In genomic region chr11:65637794-65638317, GRCh38 we compare ENCODE assay signal across 1 cellular context.
A peak's percentile ranks its signal among the peaks of the same experiment; 100 is the strongest.
TF ChIP-seq lines count a peak whose summit lies in the region.

A gene with protein sequence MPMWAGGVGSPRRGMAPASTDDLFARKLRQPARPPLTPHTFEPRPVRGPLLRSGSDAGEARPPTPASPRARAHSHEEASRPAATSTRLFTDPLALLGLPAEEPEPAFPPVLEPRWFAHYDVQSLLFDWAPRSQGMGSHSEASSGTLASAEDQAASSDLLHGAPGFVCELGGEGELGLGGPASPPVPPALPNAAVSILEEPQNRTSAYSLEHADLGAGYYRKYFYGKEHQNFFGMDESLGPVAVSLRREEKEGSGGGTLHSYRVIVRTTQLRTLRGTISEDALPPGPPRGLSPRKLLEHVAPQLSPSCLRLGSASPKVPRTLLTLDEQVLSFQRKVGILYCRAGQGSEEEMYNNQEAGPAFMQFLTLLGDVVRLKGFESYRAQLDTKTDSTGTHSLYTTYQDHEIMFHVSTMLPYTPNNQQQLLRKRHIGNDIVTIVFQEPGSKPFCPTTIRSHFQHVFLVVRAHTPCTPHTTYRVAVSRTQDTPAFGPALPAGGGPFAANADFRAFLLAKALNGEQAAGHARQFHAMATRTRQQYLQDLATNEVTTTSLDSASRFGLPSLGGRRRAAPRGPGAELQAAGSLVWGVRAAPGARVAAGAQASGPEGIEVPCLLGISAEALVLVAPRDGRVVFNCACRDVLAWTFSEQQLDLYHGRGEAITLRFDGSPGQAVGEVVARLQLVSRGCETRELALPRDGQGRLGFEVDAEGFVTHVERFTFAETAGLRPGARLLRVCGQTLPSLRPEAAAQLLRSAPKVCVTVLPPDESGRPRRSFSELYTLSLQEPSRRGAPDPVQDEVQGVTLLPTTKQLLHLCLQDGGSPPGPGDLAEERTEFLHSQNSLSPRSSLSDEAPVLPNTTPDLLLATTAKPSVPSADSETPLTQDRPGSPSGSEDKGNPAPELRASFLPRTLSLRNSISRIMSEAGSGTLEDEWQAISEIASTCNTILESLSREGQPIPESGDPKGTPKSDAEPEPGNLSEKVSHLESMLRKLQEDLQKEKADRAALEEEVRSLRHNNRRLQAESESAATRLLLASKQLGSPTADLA (plus strand): TSS chr11:65638101. CDS start chr11:65640922, 2,821 bp downstream.

TF ChIP-seq in K562, 482 proteins besides CTCF, POLR2A, EP300 and RAD21 (continued from another document and continues in another):
- peak; percentile 47; the same call in 1 of the 2 replicates for TF ChIP-seq SPI1 (IDR thresholded peaks at IDR 0.05; ENCODE audit: borderline replicate concordance, low read depth, low read length)
- no peak for TF ChIP-seq ZNF408 (CRISPR knock-in tag; IDR thresholded peaks at IDR 0.05; ENCODE audit: low read depth)
- no peak for TF ChIP-seq ZNF239 (CRISPR knock-in tag; IDR thresholded peaks at IDR 0.05)
- no peak for TF ChIP-seq MAFK (IDR thresholded peaks at IDR 0.05; ENCODE audit: low read length)
- TF ChIP-seq MEIS2 (IDR thresholded peaks at IDR 0.05; ENCODE audit: partially characterized antibody) = no peak
- no peak for TF ChIP-seq ZZZ3 (IDR thresholded peaks at IDR 0.05)
- TF ChIP-seq JUND (IDR thresholded peaks at IDR 0.05; ENCODE audit: borderline replicate concordance, low read depth, low read length) = peak; percentile 39
- no peak for TF ChIP-seq JUND (tag; IDR thresholded peaks at IDR 0.05; ENCODE audit: borderline replicate concordance, low read depth, low read length)
- no peak for TF ChIP-seq TRIM28 (IDR thresholded peaks at IDR 0.05)
- TF ChIP-seq NCOA4 (IDR thresholded peaks at IDR 0.05; ENCODE audit: partially characterized antibody) = no peak
- TF ChIP-seq, protein P1, sequence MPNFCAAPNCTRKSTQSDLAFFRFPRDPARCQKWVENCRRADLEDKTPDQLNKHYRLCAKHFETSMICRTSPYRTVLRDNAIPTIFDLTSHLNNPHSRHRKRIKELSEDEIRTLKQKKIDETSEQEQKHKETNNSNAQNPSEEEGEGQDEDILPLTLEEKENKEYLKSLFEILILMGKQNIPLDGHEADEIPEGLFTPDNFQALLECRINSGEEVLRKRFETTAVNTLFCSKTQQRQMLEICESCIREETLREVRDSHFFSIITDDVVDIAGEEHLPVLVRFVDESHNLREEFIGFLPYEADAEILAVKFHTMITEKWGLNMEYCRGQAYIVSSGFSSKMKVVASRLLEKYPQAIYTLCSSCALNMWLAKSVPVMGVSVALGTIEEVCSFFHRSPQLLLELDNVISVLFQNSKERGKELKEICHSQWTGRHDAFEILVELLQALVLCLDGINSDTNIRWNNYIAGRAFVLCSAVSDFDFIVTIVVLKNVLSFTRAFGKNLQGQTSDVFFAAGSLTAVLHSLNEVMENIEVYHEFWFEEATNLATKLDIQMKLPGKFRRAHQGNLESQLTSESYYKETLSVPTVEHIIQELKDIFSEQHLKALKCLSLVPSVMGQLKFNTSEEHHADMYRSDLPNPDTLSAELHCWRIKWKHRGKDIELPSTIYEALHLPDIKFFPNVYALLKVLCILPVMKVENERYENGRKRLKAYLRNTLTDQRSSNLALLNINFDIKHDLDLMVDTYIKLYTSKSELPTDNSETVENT (CRISPR knock-in tag; IDR thresholded peaks at IDR 0.05) = peak; percentile 33; the same call in 1 of the 2 replicates
- TF ChIP-seq IRF2 (CRISPR knock-in tag; IDR thresholded peaks at IDR 0.05) = no peak
- TF ChIP-seq GATA2 (CRISPR knock-in tag; IDR thresholded peaks at IDR 0.05) = no peak
- TF ChIP-seq ZNF140 (CRISPR knock-in tag; IDR thresholded peaks at IDR 0.05) = no peak
- no peak for TF ChIP-seq ELF4 (CRISPR knock-in tag; IDR thresholded peaks at IDR 0.05)
- TF ChIP-seq SREBF1 (IDR thresholded peaks at IDR 0.05; ENCODE audit: borderline replicate concordance, low read depth, low read length) = no peak
- no peak for TF ChIP-seq NFRKB (IDR thresholded peaks at IDR 0.05; ENCODE audit: low read depth)
- peak; percentile 30; the same call in 1 of the 2 replicates for TF ChIP-seq SIN3B (IDR thresholded peaks at IDR 0.05; ENCODE audit: low read depth)
- no peak for TF ChIP-seq ZKSCAN3 (CRISPR knock-in tag; IDR thresholded peaks at IDR 0.05)
- TF ChIP-seq RHOXF2B (CRISPR knock-in tag; conservative IDR thresholded peaks at IDR 0.05) = no peak
- no peak for TF ChIP-seq RBM17 (IDR thresholded peaks at IDR 0.05; ENCODE audit: borderline replicate concordance, low read depth, low read length)
- TF ChIP-seq CTCFL (IDR thresholded peaks at IDR 0.05; ENCODE audit: borderline replicate concordance, insufficient read depth, low read depth, low read length, poor library complexity, severe bottlenecking) = no peak
- TF ChIP-seq ZBTB33 (CRISPR knock-in tag; IDR thresholded peaks at IDR 0.05) = no peak
- TF ChIP-seq ZSCAN29 (IDR thresholded peaks at IDR 0.05) = no peak
- TF ChIP-seq, protein P2, sequence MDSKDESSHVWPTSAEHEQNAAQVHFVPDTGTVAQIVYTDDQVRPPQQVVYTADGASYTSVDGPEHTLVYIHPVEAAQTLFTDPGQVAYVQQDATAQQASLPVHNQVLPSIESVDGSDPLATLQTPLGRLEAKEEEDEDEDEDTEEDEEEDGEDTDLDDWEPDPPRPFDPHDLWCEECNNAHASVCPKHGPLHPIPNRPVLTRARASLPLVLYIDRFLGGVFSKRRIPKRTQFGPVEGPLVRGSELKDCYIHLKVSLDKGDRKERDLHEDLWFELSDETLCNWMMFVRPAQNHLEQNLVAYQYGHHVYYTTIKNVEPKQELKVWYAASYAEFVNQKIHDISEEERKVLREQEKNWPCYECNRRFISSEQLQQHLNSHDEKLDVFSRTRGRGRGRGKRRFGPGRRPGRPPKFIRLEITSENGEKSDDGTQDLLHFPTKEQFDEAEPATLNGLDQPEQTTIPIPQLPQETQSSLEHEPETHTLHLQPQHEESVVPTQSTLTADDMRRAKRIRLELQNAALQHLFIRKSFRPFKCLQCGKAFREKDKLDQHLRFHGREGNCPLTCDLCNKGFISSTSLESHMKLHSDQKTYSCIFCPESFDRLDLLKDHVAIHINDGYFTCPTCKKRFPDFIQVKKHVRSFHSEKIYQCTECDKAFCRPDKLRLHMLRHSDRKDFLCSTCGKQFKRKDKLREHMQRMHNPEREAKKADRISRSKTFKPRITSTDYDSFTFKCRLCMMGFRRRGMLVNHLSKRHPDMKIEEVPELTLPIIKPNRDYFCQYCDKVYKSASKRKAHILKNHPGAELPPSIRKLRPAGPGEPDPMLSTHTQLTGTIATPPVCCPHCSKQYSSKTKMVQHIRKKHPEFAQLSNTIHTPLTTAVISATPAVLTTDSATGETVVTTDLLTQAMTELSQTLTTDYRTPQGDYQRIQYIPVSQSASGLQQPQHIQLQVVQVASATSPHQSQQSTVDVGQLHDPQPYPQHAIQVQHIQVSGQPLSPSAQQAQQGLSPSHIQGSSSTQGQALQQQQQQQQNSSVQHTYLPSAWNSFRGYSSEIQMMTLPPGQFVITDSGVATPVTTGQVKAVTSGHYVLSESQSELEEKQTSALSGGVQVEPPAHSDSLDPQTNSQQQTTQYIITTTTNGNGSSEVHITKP (IDR thresholded peaks at IDR 0.05; ENCODE audit: partially characterized antibody) = peak; percentile 76
- TF ChIP-seq MECOM (CRISPR knock-in tag; IDR thresholded peaks at IDR 0.05) = no peak
- no peak for TF ChIP-seq FOXA3 (CRISPR knock-in tag; conservative IDR thresholded peaks at IDR 0.05 in 1 of 2, IDR thresholded peaks at IDR 0.05 in 1 of 2)
- TF ChIP-seq MEF2D (tag; conservative IDR thresholded peaks at IDR 0.05; ENCODE audit: low read depth) = no peak
- TF ChIP-seq ZNF695 (CRISPR knock-in tag; IDR thresholded peaks at IDR 0.05) = no peak
- no peak for TF ChIP-seq SMAD2 (IDR thresholded peaks at IDR 0.05; ENCODE audit: low read depth, low read length)
- TF ChIP-seq CBX5 (IDR thresholded peaks at IDR 0.05; ENCODE audit: borderline replicate concordance, low read depth) = no peak
- no peak for TF ChIP-seq PHB2 (IDR thresholded peaks at IDR 0.05; ENCODE audit: low read depth)
- no peak for TF ChIP-seq PURB (CRISPR knock-in tag; IDR thresholded peaks at IDR 0.05; ENCODE audit: low read depth)
- TF ChIP-seq GTF2A2 (tag; IDR thresholded peaks at IDR 0.05) = no peak
- no peak for TF ChIP-seq STAT6 (CRISPR knock-in tag; IDR thresholded peaks at IDR 0.05)
- no peak for TF ChIP-seq RBM39 (optimal IDR thresholded peaks at IDR 0.05; ENCODE audit: low read depth, low read length)
- no peak for TF ChIP-seq ZNF778 (CRISPR knock-in tag; IDR thresholded peaks at IDR 0.05)
- TF ChIP-seq HNRNPL (IDR thresholded peaks at IDR 0.05; ENCODE audit: low read depth, low read length) = no peak
- TF ChIP-seq ZNF655 (CRISPR knock-in tag; IDR thresholded peaks at IDR 0.05) = no peak
- no peak for TF ChIP-seq MTA2 (IDR thresholded peaks at IDR 0.05; ENCODE audit: low read depth)
- no peak for TF ChIP-seq FOXJ2 (tag; IDR thresholded peaks at IDR 0.05)
- TF ChIP-seq, protein P3, sequence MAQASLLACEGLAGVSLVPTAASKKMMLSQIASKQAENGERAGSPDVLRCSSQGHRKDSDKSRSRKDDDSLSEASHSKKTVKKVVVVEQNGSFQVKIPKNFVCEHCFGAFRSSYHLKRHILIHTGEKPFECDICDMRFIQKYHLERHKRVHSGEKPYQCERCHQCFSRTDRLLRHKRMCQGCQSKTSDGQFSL (CRISPR knock-in tag; IDR thresholded peaks at IDR 0.05) = no peak
- TF ChIP-seq, protein P3 (tag; IDR thresholded peaks at IDR 0.05) = no peak
- no peak; the same call in 1 of the 2 replicates for TF ChIP-seq GABPB1 (CRISPR knock-in tag; IDR thresholded peaks at IDR 0.05)
- no peak for TF ChIP-seq ZNF445 (CRISPR knock-in tag; IDR thresholded peaks at IDR 0.05; ENCODE audit: low read depth)
- peak; percentile 57 for TF ChIP-seq POLR2H (tag; IDR thresholded peaks at IDR 0.05; ENCODE audit: low read depth)
- TF ChIP-seq ZNF41 (CRISPR knock-in tag; conservative IDR thresholded peaks at IDR 0.05) = no peak
